21 cellular contexts compared by ENCODE assay signal in genomic region chr11:27830206-27830605, GRCh38.
"Had no signal": no experiment of that assay in that cellular context is flagged by ENCODE, and none has a peak within 500 bp of the region (broad histone marks: within the 10 kb centered on the region; RNA-seq: fewer than 3 reads in every experiment).

No MANE protein-coding gene starts in this region.

- H3K4me2 ChIP-seq: neural progenitor cell had no signal

- H3K9ac ChIP-seq: neural progenitor cell had no signal

- ATAC-seq: left lobe of liver; naive thymus-derived CD8-positive, alpha-beta T cell; stimulated activated naive B cell treated with anti-CD40 and anti-IgM and Interleukin-4, amounts not matched to agents 10 μg/mL and 1 μg/mL and 100 μg/mL, for 72 hours had no signal

- H3K4me3 ChIP-seq: colonic mucosa, dorsolateral prefrontal cortex, lung, neural progenitor cell, sigmoid colon, transverse colon had no signal

- H3K27ac ChIP-seq: colonic mucosa, dorsolateral prefrontal cortex, neural progenitor cell, sigmoid colon, transverse colon, WERI-Rb-1 had no signal

- H3K27me3 ChIP-seq: colonic mucosa, neural progenitor cell, sigmoid colon, transverse colon had no signal

- H3K9me3 ChIP-seq: colonic mucosa, sigmoid colon had no signal

- H2AFZ ChIP-seq: neural progenitor cell had no signal

- H3K4me1 ChIP-seq: colonic mucosa, neural progenitor cell, sigmoid colon, transverse colon had no signal

- FAIRE-seq: kidney, TTC549, urothelium cell line had no signal

- DNase-seq: activated CD4-positive, alpha-beta T cell treated with anti-CD3 and anti-CD28 coated beads, Interleukin-2, amount 10 ng/mL, durations not matched to agents 7 days and 5 days; activated CD4-positive, CD25-positive, alpha-beta regulatory T cell treated with anti-CD3 and anti-CD28 coated beads, Interleukin-2, amount 50 U/mL, for 72 hours; activated gamma-delta T cell treated with Interleukin-2 at 50 U/mL for 16 hours; activated T-cell treated with anti-CD3 and anti-CD28 coated beads, Interleukin-2, amount 50 U/mL, for 1 hour; aorta; colonic mucosa; kidney; retina; sigmoid colon; stimulated activated CD4-positive, alpha-beta T cell treated with anti-CD3 and anti-CD28 coated beads, Interleukin-2, amount 100 ng/mL, for 48 hours; stimulated activated CD8-positive, alpha-beta memory T cell treated with anti-CD3 and anti-CD28 coated beads, Interleukin-4, amount 100 ng/mL, for 48 hours; stimulated activated naive B cell treated with anti-CD40 and anti-IgM and Interleukin-4, amounts not matched to agents 10 μg/mL and 1 μg/mL and 100 μg/mL, for 72 hours; transverse colon; WERI-Rb-1 had no signal

- H3K36me3 ChIP-seq: colonic mucosa, neural progenitor cell, sigmoid colon, transverse colon, WERI-Rb-1 had no signal
